ENCODE assay signal across 9 cellular contexts in genomic region chr3:168511428-168512014, GRCh38.
A peak's percentile ranks its signal among the peaks of the same experiment; 100 is the strongest.
DNase-seq lines count a peak whose midpoint lies in the region; ATAC-seq, FAIRE-seq and TF ChIP-seq lines count a peak whose summit lies in the region.
"Had no signal": no experiment of that assay in that cellular context is flagged by ENCODE, and none has a peak within 500 bp of the region (broad histone marks: within the 10 kb centered on the region; RNA-seq: fewer than 3 reads in every experiment).

No MANE protein-coding gene starts in this region.

- H2BK120ac ChIP-seq in neuronal stem cell (ENCODE audit: low read depth, low read length), result no peak overlapping the region

- no peak overlapping the region for H3K14ac ChIP-seq in neuronal stem cell (ENCODE audit: low read length)

- no peak overlapping the region for H3K4ac ChIP-seq in neuronal stem cell (ENCODE audit: low read length)

- H4K8ac ChIP-seq in neuronal stem cell (ENCODE audit: low read depth, low read length), result no peak overlapping the region

- H4K20me1 ChIP-seq in mammary epithelial cell (ENCODE audit: insufficient read depth, low read length), result no peaks in the 10 kb centered on the region

- in situ Hi-C loops in KBM-7 (cut with MboI; ENCODE audit: low pct_unique_long_range_greater_than_20kb, low sequenced_read_pairs) (no loop called here), mammary epithelial cell (cut with MboI; ENCODE audit: low sequenced_read_pairs in 2 of 2) (loop anchor here (5.0 to 25.0 kb wide), 2 partner anchors 326 to 331 kb away; no protein-coding TSS in a partner anchor)

- no peak overlapping the region for H2AFZ ChIP-seq in mammary epithelial cell (ENCODE audit: low read depth, low read length)
- no peak overlapping the region for H2AFZ ChIP-seq in neuronal stem cell (ENCODE audit: low read length)

- no peak overlapping the region for H3K27ac ChIP-seq in mammary epithelial cell (ENCODE audit: insufficient read depth, low read depth, low read length)
- H3K27ac ChIP-seq in neuronal stem cell (replicated peaks; ENCODE audit: low read length), result no peak overlapping the region
- H3K27ac ChIP-seq: HL-60 had no signal

- H3K4me1 ChIP-seq in mammary epithelial cell (ENCODE audit: insufficient read depth, low read length) (no peaks in the 10 kb centered on the region), neuronal stem cell (ENCODE audit: control insufficient read depth in 2 of 2, insufficient read depth in 1 of 2, low read depth in 1 of 2, low read length in 2 of 2) (peaks cover 7 to 12% of the 10 kb centered on the region in 2 donors)

- ATAC-seq in GM19397 (IDR thresholded peaks at IDR 0.05; ENCODE audit: unreplicated experiment), result no peak

- intact Hi-C loops in mammary epithelial cell (cut with micrococcal nuclease), result loop anchor here (1.0 to 2.0 kb wide), 2 partner anchors 301 to 336 kb away; no protein-coding TSS in a partner anchor

- H4K91ac ChIP-seq in neuronal stem cell (ENCODE audit: low read depth, low read length, poor library complexity), result no peak overlapping the region

- H3K36me3 ChIP-seq in mammary epithelial cell (ENCODE audit: insufficient read depth, low read length) (no peaks in the 10 kb centered on the region), neuronal stem cell (replicated peaks in 1 of 2; ENCODE audit: control insufficient read depth in 2 of 2, insufficient read depth in 2 of 2, low read length in 2 of 2) (no peaks in the 10 kb centered on the region)

- H3K18ac ChIP-seq in neuronal stem cell (ENCODE audit: low read length), result no peak overlapping the region

- H3K4me2 ChIP-seq in mammary epithelial cell (ENCODE audit: insufficient read depth, low read depth, low read length) (no peak overlapping the region), neuronal stem cell (ENCODE audit: insufficient read depth, low read length, poor library complexity, severe bottlenecking) (no peak overlapping the region)

- no peak overlapping the region for H2AK5ac ChIP-seq in neuronal stem cell (ENCODE audit: low read depth, low read length)

- H3K79me1 ChIP-seq in neuronal stem cell (ENCODE audit: low read depth, low read length), result no peaks in the 10 kb centered on the region

- dilution Hi-C loops in mammary epithelial cell (cut with HindIII; ENCODE audit: low sequenced_read_pairs), result no loop called here

- no peak overlapping the region for H3K23ac ChIP-seq in neuronal stem cell (ENCODE audit: low read depth, low read length, poor library complexity)

- no peaks in the 10 kb centered on the region for H3K9me3 ChIP-seq in mammary epithelial cell (replicated peaks; ENCODE audit: insufficient read depth, low read length)
- H3K9me3 ChIP-seq in neuronal stem cell (replicated peaks in 1 of 2; ENCODE audit: control insufficient read depth in 2 of 2, insufficient read depth in 1 of 2, low read depth in 1 of 2, low read length in 2 of 2), result no peaks in the 10 kb centered on the region

- H3K79me2 ChIP-seq in mammary epithelial cell (ENCODE audit: insufficient read depth, low read length), result no peaks in the 10 kb centered on the region

- peak; percentile 7 for DNase-seq in EH (ENCODE audit: low read depth)
- peak; percentile 13 for DNase-seq in KBM-7
- no peak for DNase-seq in mammary epithelial cell
- peak; percentile 13 for DNase-seq in myocyte (ENCODE audit: low read depth)
- DNase-seq in stimulated activated naive CD4-positive, alpha-beta T cell treated with Interleukin-2 at 50 U/mL for 16 hours (lab: John Stamatoyannopoulos, UW), result no peak
- no peak for DNase-seq in neuronal stem cell (ENCODE audit: low spot score)
- DNase-seq in HTR-8/SVneo (ENCODE audit: insufficient read length, low spot score), result no peak

- no peak overlapping the region for H2BK15ac ChIP-seq in neuronal stem cell (ENCODE audit: low read length)

- H2BK5ac ChIP-seq in neuronal stem cell (ENCODE audit: low read length), result no peak overlapping the region

- FAIRE-seq in HTR-8/SVneo (lab: Jason Lieb, UNC), result no peak

- CTCF ChIA-PET in mammary epithelial cell (lab: Charles Lee; ENCODE audit: low non-redundant PET), result interaction anchor here (0.5 kb wide), 1 partner anchor 330 kb away, joined by 3 read pairs; no protein-coding TSS in a partner anchor

- WGBS in mammary epithelial cell (ENCODE audit: low coverage, missing lambda C conversion rate), result 73% methylated on average over 3 of the region's 3 CpGs
- no CpG with 5 or more reads among the region's 3 CpGs for WGBS in neuronal stem cell (ENCODE audit: extremely low coverage in 2 of 2, insufficient read length in 2 of 2, insufficient replicate concordance in 1 of 2), 2 donors

- peaks cover 2% of the 10 kb centered on the region for H3K27me3 ChIP-seq in mammary epithelial cell (ENCODE audit: insufficient read depth, low read length)
- H3K27me3 ChIP-seq in neuronal stem cell (ENCODE audit: control insufficient read depth in 3 of 3, insufficient read depth in 3 of 3, low read depth in 1 of 3, low read length in 3 of 3), result no peaks in the 10 kb centered on the region

- BruUV-seq in mammary epithelial cell (replicated peaks; lab: Mats Ljungman, UMichigan), result no TSS peak

- H3K4me3 ChIP-seq in mammary epithelial cell (replicated peaks in 1 of 3; ENCODE audit: insufficient read depth in 1 of 3, low read depth in 2 of 3, low read length in 3 of 3), result no peak overlapping the region
- no peak overlapping the region for H3K4me3 ChIP-seq in neuronal stem cell (ENCODE audit: low read length in 2 of 2)

- no peak overlapping the region for H2BK12ac ChIP-seq in neuronal stem cell (ENCODE audit: low read length)

- H3K9ac ChIP-seq in mammary epithelial cell (ENCODE audit: insufficient read depth, low read length), result no peak overlapping the region
- H3K9ac ChIP-seq in neuronal stem cell (ENCODE audit: low read depth, low read length, poor library complexity), result no peak overlapping the region

- TF ChIP-seq CTCF in mammary epithelial cell (conservative IDR thresholded peaks at IDR 0.05 in 1 of 2, IDR thresholded peaks at IDR 0.05 in 1 of 2; ENCODE audit: extremely low read depth in 1 of 2, insufficient read depth in 1 of 2, low read depth in 1 of 2, low read length in 2 of 2), result peak; percentile 56 to 64

Comparison
In these comparisons a context has a peak if more than half of its experiments do, and no peak if none do; other contexts are left out.
1. DNase-seq: peak in EH (single experiment), KBM-7 (single experiment) and myocyte (single experiment); none in mammary epithelial cell (single experiment), stimulated activated naive CD4-positive, alpha-beta T cell treated with Interleukin-2 at 50 U/mL for 16 hours (single experiment), neuronal stem cell (single experiment) and HTR-8/SVneo (single experiment).